In genomic region chr7:135188298-135188984, GRCh38 we compare ENCODE assay signal across 14 cellular contexts. TPM values are rescaled to one million over a fixed set of nuclear protein-coding genes. Genes with fewer than 3 reads are reported as not detected.
DNase-seq lines count a peak whose midpoint lies in the region; ATAC-seq, FAIRE-seq and TF ChIP-seq lines count a peak whose summit lies in the region.
"Had no signal": no experiment of that assay in that cellular context is flagged by ENCODE, and none has a peak within 500 bp of the region (broad histone marks: within the 10 kb centered on the region; RNA-seq: fewer than 3 reads in every experiment).

No MANE protein-coding gene starts in this region.

- H3K27me3 Mint-ChIP-seq in T-helper 17 cell (no peaks in the 10 kb centered on the region), endodermal cell (ENCODE audit: insufficient read depth) (no peaks in the 10 kb centered on the region)

- H3K4me3 Mint-ChIP-seq in T-helper 17 cell: peak overlapping the region; percentile 22
- H3K4me3 Mint-ChIP-seq in endodermal cell: no peak overlapping the region

- WGBS in HepG2 (ENCODE audit: low lambda C conversion rate): 99% methylated on average over 9 of the region's 12 CpGs
- WGBS in right lobe of liver (ENCODE audit: insufficient coverage, low coverage, low lambda C conversion rate, missing lambda C conversion rate): 80% methylated on average over 1 of the region's 12 CpGs
- WGBS in stomach, 5 donors: 94 to 97% (median 95%) methylated on average over 12 of the region's 12 CpGs
- 95 to 99% methylated on average over 7 to 12 of the region's 12 CpGs for WGBS in endodermal cell (ENCODE audit: insufficient coverage in 1 of 2, insufficient read length in 1 of 2), 2 experiments

- no TSS peak for BruUV-seq in HepG2 (replicated peaks; lab: Mats Ljungman, UMichigan)

- H3K4me1 Mint-ChIP-seq in T-helper 17 cell (peaks cover 6% of the 10 kb centered on the region), endodermal cell (no peaks in the 10 kb centered on the region)

- DNase-seq in HepG2 (ENCODE audit: low spot score) (no peak), right lobe of liver (no peak), T-helper 17 cell (no peak), stomach (peak; percentile 19), SW 1271 (lab: John Stamatoyannopoulos, UW) (no peak), SIG-M5 (lab: John Stamatoyannopoulos, UW) (no peak), endodermal cell (no peak)
- DNase-seq: activated CD4-positive, alpha-beta T cell treated with anti-CD3 and anti-CD28 coated beads, Interleukin-2, amount 50 U/mL, for 4 hours; NCI-H1105 treated with DMSO at 0.1 percent for 48 hours had no signal

- no peak overlapping the region for H3K4me3 ChIP-seq in HepG2 (replicated peaks in 1 of 3; ENCODE audit: insufficient read depth in 1 of 3, low read depth in 2 of 3, low read length in 3 of 3)
- H3K4me3 ChIP-seq in right lobe of liver: no peak overlapping the region
- H3K4me3 ChIP-seq in stomach: no peak overlapping the region
- no peak overlapping the region for H3K4me3 ChIP-seq in endodermal cell (ENCODE audit: low read length)
- H3K4me3 ChIP-seq: adrenal gland had no signal

- intact Hi-C loops in HepG2 (cut with micrococcal nuclease; ENCODE audit: unreplicated experiment): no loop called here
- intact Hi-C loops in right lobe of liver (cut with DNase I): no loop called here
- intact Hi-C loops in stomach (cut with DNase I; ENCODE audit: low total_unique reads): no loop called here

- H3K27ac ChIP-seq in HepG2 (ENCODE audit: extremely low read length, insufficient read depth, low read length) (no peak overlapping the region), right lobe of liver (no peak overlapping the region), stomach (peak overlapping the region in 4 of 5 donors; percentile 48 to 63 (median 52)), endodermal cell (ENCODE audit: low read depth, low read length) (no peak overlapping the region)

- TF ChIP-seq EP300 in HepG2 (IDR thresholded peaks at IDR 0.05; ENCODE audit: low read depth in 2 of 2, low read length in 2 of 2) (no peak), HepG2 (CRISPR knock-in tag; IDR thresholded peaks at IDR 0.05; ENCODE audit: borderline replicate concordance) (no peak), stomach (IDR thresholded peaks at IDR 0.05) (no peak)

- POLR2A ChIA-PET in HepG2 (lab: Yijun Ruan, JAX): no interaction called here

- no peaks in the 10 kb centered on the region for H3K9me3 Mint-ChIP-seq in endodermal cell

- ATAC-seq in HepG2: no peak
- no peak for ATAC-seq in right lobe of liver
- ATAC-seq in HG02610 (IDR thresholded peaks at IDR 0.05; ENCODE audit: unreplicated experiment): peak; percentile 63
- ATAC-seq in T-helper 17 cell: peak; percentile 74

- H3K9me3 ChIP-seq in HepG2 (ENCODE audit: low read length) (no peaks in the 10 kb centered on the region), right lobe of liver (no peaks in the 10 kb centered on the region), T-helper 17 cell (ENCODE audit: control insufficient read depth, low read length, poor library complexity, severe bottlenecking) (no peaks in the 10 kb centered on the region), stomach (peaks cover 0 to 5% (median 0%) of the 10 kb centered on the region in 4 donors), endodermal cell (ENCODE audit: control insufficient read depth, low read length) (peaks cover 5% of the 10 kb centered on the region)
- H3K9me3 ChIP-seq: adrenal gland had no signal

- peaks cover 3% of the 10 kb centered on the region for H3K4me1 ChIP-seq in HepG2 (ENCODE audit: insufficient read depth, low read length)
- peaks cover 0 to 6% (median 0%) of the 10 kb centered on the region in 4 donors for H3K4me1 ChIP-seq in right lobe of liver
- peaks cover 5 to 18% (median 14%) of the 10 kb centered on the region in 4 donors for H3K4me1 ChIP-seq in stomach
- H3K4me1 ChIP-seq in endodermal cell (ENCODE audit: control insufficient read depth, insufficient read depth, low read length): no peaks in the 10 kb centered on the region

- FAIRE-seq in HepG2 (lab: Jason Lieb, UNC): no peak

- TF ChIP-seq RAD21 in HepG2 (CRISPR knock-in tag; IDR thresholded peaks at IDR 0.05): no peak

- in situ Hi-C loops in HepG2 (cut with HindIII; ENCODE audit: extremely low pct_ligation_motif_present, low pct_unique_long_range_greater_than_20kb): no loop called here

- TF ChIP-seq CTCF in HepG2 (CRISPR knock-in tag; IDR thresholded peaks at IDR 0.05) (no peak), right lobe of liver (IDR thresholded peaks at IDR 0.05) (no peak), stomach (IDR thresholded peaks at IDR 0.05) (no peak), endodermal cell (conservative IDR thresholded peaks at IDR 0.05) (no peak)

- H3K36me3 Mint-ChIP-seq in T-helper 17 cell (ENCODE audit: low read depth): peaks cover 16% of the 10 kb centered on the region
- peaks cover 50% of the 10 kb centered on the region for H3K36me3 Mint-ChIP-seq in endodermal cell (ENCODE audit: low read depth)

- no peak for TF ChIP-seq POLR2A in HepG2 (IDR thresholded peaks at IDR 0.05; ENCODE audit: insufficient read depth in 1 of 2, low read depth in 2 of 2, low read length in 2 of 2)
- TF ChIP-seq POLR2A in right lobe of liver (IDR thresholded peaks at IDR 0.05): no peak
- no peak for TF ChIP-seq POLR2A in stomach (IDR thresholded peaks at IDR 0.05)

- H3K9ac ChIP-seq in HepG2 (ENCODE audit: insufficient read depth, low read depth, low read length) (no peak overlapping the region), endodermal cell (ENCODE audit: extremely low read depth, low read length, poor library complexity, severe bottlenecking) (no peak overlapping the region)

- H3K27ac Mint-ChIP-seq in T-helper 17 cell (no peak overlapping the region), endodermal cell (no peak overlapping the region)

- H4K20me1 ChIP-seq in HepG2 (ENCODE audit: insufficient read depth, low read length): no peaks in the 10 kb centered on the region

- H3K27me3 ChIP-seq in HepG2 (ENCODE audit: control insufficient read depth in 1 of 2, insufficient read depth in 2 of 2, low read length in 2 of 2) (no peaks in the 10 kb centered on the region), right lobe of liver (no peaks in the 10 kb centered on the region), stomach (no peaks in the 10 kb centered on the region), endodermal cell (ENCODE audit: control insufficient read depth, insufficient read depth, low read length, poor library complexity, severe bottlenecking) (no peaks in the 10 kb centered on the region)
- H3K27me3 ChIP-seq: adrenal gland had no signal

- no peaks in the 10 kb centered on the region for H3K79me2 ChIP-seq in HepG2 (ENCODE audit: insufficient read depth, low read length)

- no peak overlapping the region for H2AFZ ChIP-seq in HepG2 (ENCODE audit: low read length)

- CTCF ChIA-PET in HepG2 (lab: Yijun Ruan, JAX; ENCODE audit: low intra/inter-chr PET ratio, low total read pairs): no interaction called here

- no peak overlapping the region for H3K4me2 ChIP-seq in HepG2 (ENCODE audit: low read depth, low read length)

- H3K36me3 ChIP-seq in HepG2 (replicated peaks in 1 of 2; ENCODE audit: control insufficient read depth in 1 of 2, insufficient read depth in 2 of 2, low read length in 2 of 2) (peaks cover 2 to 57% of the 10 kb centered on the region in 2 experiments), right lobe of liver (peaks cover 0 to 66% (median 21%) of the 10 kb centered on the region in 4 donors), stomach (peaks cover 59 to 98% (median 94%) of the 10 kb centered on the region in 4 donors), endodermal cell (ENCODE audit: control insufficient read depth, insufficient read depth, low read length) (peaks cover 27% of the 10 kb centered on the region)

RNA-seq across cellular contexts. Expression of gene CYREN, which starts 17.9 kb away (rescaled TPM):
- 60.7 and 68.6 TPM in 2 replicates for total RNA-seq in HepG2 (2016; rRNA removed; fragmentation: Illumina TruSeq; extraction: Trizol)
- total RNA-seq in HepG2 (2016; cell fraction: cytosol; rRNA removed; fragmentation: Illumina TruSeq; extraction: Trizol; ENCODE audit: low read depth): 24.2 and 27.7 TPM in 2 replicates
- total RNA-seq in HepG2 (2016; cell fraction: insoluble cytoplasmic fraction; rRNA removed; fragmentation: Illumina TruSeq; extraction: Trizol): 58.8 and 66.8 TPM in 2 replicates
- 48.2 and 58.3 TPM in 2 replicates for total RNA-seq in HepG2 (2016; cell fraction: membrane; rRNA removed; fragmentation: Illumina TruSeq; extraction: Trizol)
- 42.2 and 46.2 TPM in 2 replicates for total RNA-seq in HepG2 (2016; cell fraction: nucleus; rRNA removed; fragmentation: Illumina TruSeq; extraction: Trizol)
- polyA plus RNA-seq in HepG2 (2011; rRNA removed): 19.3 and 20.7 TPM in 2 replicates
- 19.8 and 20.9 TPM in 2 replicates for polyA plus RNA-seq in HepG2 (2011; cell fraction: cytosol; rRNA removed)
- 15.6 and 18.8 TPM in 2 replicates for polyA plus RNA-seq in HepG2 (2011; cell fraction: nucleus; rRNA removed)
- 44.5 and 69.6 TPM in 2 replicates for polyA plus RNA-seq in HepG2 (2012)
- polyA plus RNA-seq in HepG2 (2016; cell fraction: cytosol; fragmentation: Illumina TruSeq; extraction: Trizol; ENCODE audit: low read depth): 13.5 and 22.0 TPM in 2 replicates
- polyA plus RNA-seq in HepG2 (2016; cell fraction: insoluble cytoplasmic fraction; fragmentation: Illumina TruSeq; extraction: Trizol; ENCODE audit: low read depth): 62.6 and 67.4 TPM in 2 replicates
- polyA plus RNA-seq in HepG2 (2016; cell fraction: membrane; fragmentation: Illumina TruSeq; extraction: Trizol; ENCODE audit: low read depth): 31.2 and 44.6 TPM in 2 replicates
- 46.9 and 49.8 TPM in 2 replicates for polyA plus RNA-seq in HepG2 (2016; cell fraction: nucleus; fragmentation: Illumina TruSeq; extraction: Trizol; ENCODE audit: insufficient read depth, low read depth)
- polyA minus RNA-seq in HepG2 (2011; rRNA and poly(A)+ RNA removed; ENCODE audit: low replicate concordance): 24.4 and 62.5 TPM in 2 replicates
- polyA minus RNA-seq in HepG2 (2011; cell fraction: cytosol; rRNA and poly(A)+ RNA removed): 8.6 and 12.1 TPM in 2 replicates
- 20.6 and 24.7 TPM in 2 replicates for polyA minus RNA-seq in HepG2 (2011; cell fraction: nucleus; rRNA and poly(A)+ RNA removed)
- total RNA-seq in right lobe of liver: 10 to 100 TPM; 11.5 to 17.1 (median 15.0) TPM
- 10 to 100 TPM; 21.0 to 23.2 TPM for total RNA-seq in T-helper 17 cell
- 10 to 100 TPM; 11.1 to 33.0 (median 29.8) TPM for total RNA-seq in stomach
- 10 to 100 TPM; 21.7 to 30.8 (median 30.5) TPM for polyA plus RNA-seq in stomach
- total RNA-seq in endodermal cell: 10 to 100 TPM; 60.6 to 67.8 TPM
- 38.5 TPM for polyA plus RNA-seq in endodermal cell (2013, experiment 1 of 2)
- 29.7 TPM for polyA plus RNA-seq in endodermal cell (2013, experiment 2 of 2)

RNA-seq across cellular contexts. Expression of gene WDR91, which starts 22.9 kb away (rescaled TPM):
- 10.0 and 12.1 TPM in 2 replicates for total RNA-seq in HepG2 (2016; rRNA removed; fragmentation: Illumina TruSeq; extraction: Trizol)
- 1.1 and 1.8 TPM in 2 replicates for total RNA-seq in HepG2 (2016; cell fraction: cytosol; rRNA removed; fragmentation: Illumina TruSeq; extraction: Trizol; ENCODE audit: low read depth)
- 9.2 and 12.1 TPM in 2 replicates for total RNA-seq in HepG2 (2016; cell fraction: insoluble cytoplasmic fraction; rRNA removed; fragmentation: Illumina TruSeq; extraction: Trizol)
- 1.5 and 2.3 TPM in 2 replicates for total RNA-seq in HepG2 (2016; cell fraction: membrane; rRNA removed; fragmentation: Illumina TruSeq; extraction: Trizol)
- total RNA-seq in HepG2 (2016; cell fraction: nucleus; rRNA removed; fragmentation: Illumina TruSeq; extraction: Trizol): 11.3 and 14.5 TPM in 2 replicates
- 11.6 and 13.7 TPM in 2 replicates for polyA plus RNA-seq in HepG2 (2011; rRNA removed)
- polyA plus RNA-seq in HepG2 (2011; cell fraction: cytosol; rRNA removed): 7.2 and 8.6 TPM in 2 replicates
- 43.9 and 51.3 TPM in 2 replicates for polyA plus RNA-seq in HepG2 (2011; cell fraction: nucleus; rRNA removed)
- polyA plus RNA-seq in HepG2 (2012): 5.7 and 6.1 TPM in 2 replicates
- 0.26 and 0.31 TPM in 2 replicates for polyA plus RNA-seq in HepG2 (2016; cell fraction: cytosol; fragmentation: Illumina TruSeq; extraction: Trizol; ENCODE audit: low read depth)
- polyA plus RNA-seq in HepG2 (2016; cell fraction: insoluble cytoplasmic fraction; fragmentation: Illumina TruSeq; extraction: Trizol; ENCODE audit: low read depth): 10.7 and 11.4 TPM in 2 replicates
- 0.56 and 0.65 TPM in 2 replicates for polyA plus RNA-seq in HepG2 (2016; cell fraction: membrane; fragmentation: Illumina TruSeq; extraction: Trizol; ENCODE audit: low read depth)
- 21.1 and 22.2 TPM in 2 replicates for polyA plus RNA-seq in HepG2 (2016; cell fraction: nucleus; fragmentation: Illumina TruSeq; extraction: Trizol; ENCODE audit: insufficient read depth, low read depth)
- polyA minus RNA-seq in HepG2 (2011; rRNA and poly(A)+ RNA removed; ENCODE audit: low replicate concordance): 8.2 and 19.7 TPM in 2 replicates
- 5.3 and 8.8 TPM in 2 replicates for polyA minus RNA-seq in HepG2 (2011; cell fraction: cytosol; rRNA and poly(A)+ RNA removed)
- polyA minus RNA-seq in HepG2 (2011; cell fraction: nucleus; rRNA and poly(A)+ RNA removed): 12.6 and 17.4 TPM in 2 replicates
- total RNA-seq in right lobe of liver: 10 to 100 TPM in 1 of 6 experiments, 1 to 10 TPM in 5; 6.0 to 11.5 (median 8.6) TPM
- total RNA-seq in T-helper 17 cell: 10 to 100 TPM; 31.6 to 37.5 TPM
- 10 to 100 TPM in 4 of 5 donors, 1 to 10 TPM in 1; 7.0 to 79.4 (median 33.5) TPM for total RNA-seq in stomach
- polyA plus RNA-seq in stomach: 10 to 100 TPM in 1 of 3 donors, 1 to 10 TPM in 2; 6.3 to 13.2 (median 6.6) TPM
- 1 to 10 TPM; 8.2 to 9.6 TPM for total RNA-seq in endodermal cell
- polyA plus RNA-seq in endodermal cell (2013, experiment 1 of 2): 11.9 TPM
- 14.5 TPM for polyA plus RNA-seq in endodermal cell (2013, experiment 2 of 2)

RNA-seq across cellular contexts. Expression of gene TMEM140, which starts 40.6 kb away (rescaled TPM):
- total RNA-seq in HepG2 (2016; rRNA removed; fragmentation: Illumina TruSeq; extraction: Trizol) (5.6 and 9.2 TPM in 2 replicates), right lobe of liver (10 to 100 TPM; 31.2 to 58.9 (median 37.4) TPM), T-helper 17 cell (10 to 100 TPM; 24.5 to 55.2 TPM), stomach (10 to 100 TPM in 2 of 5 donors, 1 to 10 TPM in 2, under 1 TPM in 1; 0.89 to 18.7 (median 9.7) TPM), endodermal cell (not detected)
- total RNA-seq in HepG2 (2016; cell fraction: cytosol; rRNA removed; fragmentation: Illumina TruSeq; extraction: Trizol; ENCODE audit: low read depth): 1.1 and 1.5 TPM in 2 replicates
- 6.3 and 8.9 TPM in 2 replicates for total RNA-seq in HepG2 (2016; cell fraction: insoluble cytoplasmic fraction; rRNA removed; fragmentation: Illumina TruSeq; extraction: Trizol)
- total RNA-seq in HepG2 (2016; cell fraction: membrane; rRNA removed; fragmentation: Illumina TruSeq; extraction: Trizol): 2.6 and 3.2 TPM in 2 replicates
- total RNA-seq in HepG2 (2016; cell fraction: nucleus; rRNA removed; fragmentation: Illumina TruSeq; extraction: Trizol): 7.9 and 10.4 TPM in 2 replicates
- polyA plus RNA-seq in HepG2 (2011; rRNA removed) (21.7 and 35.7 TPM in 2 replicates), stomach (1 to 10 TPM; 2.1 to 6.5 (median 3.0) TPM)
- polyA plus RNA-seq in HepG2 (2011; cell fraction: cytosol; rRNA removed): 24.2 and 35.4 TPM in 2 replicates
- polyA plus RNA-seq in HepG2 (2011; cell fraction: nucleus; rRNA removed): 17.7 and 30.5 TPM in 2 replicates
- polyA plus RNA-seq in HepG2 (2012): 45.3 and 74.1 TPM in 2 replicates
- polyA plus RNA-seq in HepG2 (2016; cell fraction: cytosol; fragmentation: Illumina TruSeq; extraction: Trizol; ENCODE audit: low read depth): 1.1 TPM in 2 replicates
- 5.3 and 6.1 TPM in 2 replicates for polyA plus RNA-seq in HepG2 (2016; cell fraction: insoluble cytoplasmic fraction; fragmentation: Illumina TruSeq; extraction: Trizol; ENCODE audit: low read depth)
- 2.1 and 2.2 TPM in 2 replicates for polyA plus RNA-seq in HepG2 (2016; cell fraction: membrane; fragmentation: Illumina TruSeq; extraction: Trizol; ENCODE audit: low read depth)
- polyA plus RNA-seq in HepG2 (2016; cell fraction: nucleus; fragmentation: Illumina TruSeq; extraction: Trizol; ENCODE audit: insufficient read depth, low read depth): 7.8 and 11.6 TPM in 2 replicates
- polyA minus RNA-seq in HepG2 (2011; rRNA and poly(A)+ RNA removed; ENCODE audit: low replicate concordance): 0.26 and 39.0 TPM in 2 replicates
- 15.9 and 32.1 TPM in 2 replicates for polyA minus RNA-seq in HepG2 (2011; cell fraction: cytosol; rRNA and poly(A)+ RNA removed)
- 41.2 and 55.0 TPM in 2 replicates for polyA minus RNA-seq in HepG2 (2011; cell fraction: nucleus; rRNA and poly(A)+ RNA removed)
- polyA plus RNA-seq in endodermal cell (2013, experiment 1 of 2): not detected
- not detected for polyA plus RNA-seq in endodermal cell (2013, experiment 2 of 2)

RNA-seq across cellular contexts. Expression of gene STRA8, which starts 45.2 kb away (rescaled TPM):
- total RNA-seq in HepG2 (2016; rRNA removed; fragmentation: Illumina TruSeq; extraction: Trizol) (not detected in 2 replicates), right lobe of liver (not detected), T-helper 17 cell (not detected), stomach (not detected), endodermal cell (not detected)
- not detected in 2 replicates for total RNA-seq in HepG2 (2016; cell fraction: cytosol; rRNA removed; fragmentation: Illumina TruSeq; extraction: Trizol; ENCODE audit: low read depth)
- total RNA-seq in HepG2 (2016; cell fraction: insoluble cytoplasmic fraction; rRNA removed; fragmentation: Illumina TruSeq; extraction: Trizol): not detected in 2 replicates
- not detected in 2 replicates for total RNA-seq in HepG2 (2016; cell fraction: membrane; rRNA removed; fragmentation: Illumina TruSeq; extraction: Trizol)
- not detected in 2 replicates for total RNA-seq in HepG2 (2016; cell fraction: nucleus; rRNA removed; fragmentation: Illumina TruSeq; extraction: Trizol)
- polyA plus RNA-seq in HepG2 (2011; rRNA removed) (0.20 TPM in 1 of 2 replicates, not detected in the other), stomach (not detected)
- not detected in 2 replicates for polyA plus RNA-seq in HepG2 (2011; cell fraction: cytosol; rRNA removed)
- 0.18 and 0.38 TPM in 2 replicates for polyA plus RNA-seq in HepG2 (2011; cell fraction: nucleus; rRNA removed)
- polyA plus RNA-seq in HepG2 (2012): not detected in 2 replicates
- polyA plus RNA-seq in HepG2 (2016; cell fraction: cytosol; fragmentation: Illumina TruSeq; extraction: Trizol; ENCODE audit: low read depth): not detected in 2 replicates
- not detected in 2 replicates for polyA plus RNA-seq in HepG2 (2016; cell fraction: insoluble cytoplasmic fraction; fragmentation: Illumina TruSeq; extraction: Trizol; ENCODE audit: low read depth)
- not detected in 2 replicates for polyA plus RNA-seq in HepG2 (2016; cell fraction: membrane; fragmentation: Illumina TruSeq; extraction: Trizol; ENCODE audit: low read depth)
- polyA plus RNA-seq in HepG2 (2016; cell fraction: nucleus; fragmentation: Illumina TruSeq; extraction: Trizol; ENCODE audit: insufficient read depth, low read depth): not detected in 2 replicates
- polyA minus RNA-seq in HepG2 (2011; rRNA and poly(A)+ RNA removed; ENCODE audit: low replicate concordance): not detected in 2 replicates
- polyA minus RNA-seq in HepG2 (2011; cell fraction: cytosol; rRNA and poly(A)+ RNA removed): not detected in 2 replicates
- not detected in 2 replicates for polyA minus RNA-seq in HepG2 (2011; cell fraction: nucleus; rRNA and poly(A)+ RNA removed)
- not detected for polyA plus RNA-seq in endodermal cell (2013, experiment 1 of 2)
- polyA plus RNA-seq in endodermal cell (2013, experiment 2 of 2): not detected
- total RNA-seq: adrenal gland, Daoy, mucosa of gallbladder, skeletal muscle tissue had no signal
- polyA plus RNA-seq: adrenal gland had no signal

Comparison
In these comparisons a context has a peak if more than half of its experiments do, and no peak if none do; other contexts are left out.
1. ATAC-seq: peak in HG02610 (single experiment) and T-helper 17 cell (single experiment); none in HepG2 (single experiment) and right lobe of liver (0 of 4).
2. H3K27ac ChIP-seq: peak in stomach (4 of 5); none in HepG2 (single experiment), right lobe of liver (0 of 3) and endodermal cell (single experiment).